In the genomic region with DNA sequence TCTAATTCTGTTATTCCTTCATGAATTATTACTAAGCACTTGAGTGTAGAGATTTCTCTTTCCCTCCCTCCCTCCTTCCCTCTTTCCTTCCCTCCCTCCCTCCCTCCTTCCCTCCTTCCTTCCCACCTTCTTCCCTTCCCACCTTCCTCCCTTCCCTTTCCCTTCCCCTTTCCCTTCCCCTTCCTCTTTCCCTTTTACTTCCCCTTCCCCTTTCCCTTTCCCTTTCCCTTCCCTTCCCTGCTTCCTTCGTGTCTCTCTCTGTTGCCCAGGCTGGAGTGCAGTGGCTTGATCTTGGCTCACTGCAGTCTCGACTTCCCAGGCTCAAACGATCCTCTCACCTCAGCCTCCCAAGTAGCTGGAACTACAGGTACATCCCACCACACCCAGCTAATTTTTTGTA, we compare ENCODE assay signal across 6 cellular contexts. TPM values are rescaled to one million over a fixed set of nuclear protein-coding genes. Genes with fewer than 3 reads are reported as not detected.
"Had no signal": no experiment of that assay in that cellular context is flagged by ENCODE, and none has a peak within 500 bp of the region (broad histone marks: within the 10 kb centered on the region; RNA-seq: fewer than 3 reads in every experiment).

No MANE protein-coding gene starts in this region.

- DNase-seq: KBM-7, KG1 had no signal

- ATAC-seq: K562 had no signal

- H3K4me3 ChIP-seq: K562 had no signal

- H3K27ac ChIP-seq: HL-60 had no signal

- FAIRE-seq: HTR-8/SVneo, K562 had no signal

RNA-seq across cellular contexts. Expression of gene RAB40AL, which starts 49.4 kb away (rescaled TPM):
- polyA plus RNA-seq: IgD-negative memory B cell had no signal
